In genomic region chr11:64121637-64122410, GRCh38 we compare ENCODE assay signal across 11 cellular contexts.
A peak's percentile ranks its signal among the peaks of the same experiment; 100 is the strongest.
DNase-seq lines count a peak whose midpoint lies in the region; ATAC-seq and TF ChIP-seq lines count a peak whose summit lies in the region.
"Had no signal": no experiment of that assay in that cellular context is flagged by ENCODE, and none has a peak within 500 bp of the region (broad histone marks: within the 10 kb centered on the region; RNA-seq: fewer than 3 reads in every experiment).

No MANE protein-coding gene starts in this region.

- no peak for TF ChIP-seq CTCF in WERI-Rb-1 (IDR thresholded peaks at IDR 0.05; ENCODE audit: low read depth, low read length)

- in situ Hi-C loops in KBM-7 (cut with MboI; ENCODE audit: low pct_unique_long_range_greater_than_20kb, low sequenced_read_pairs): no loop called here

- DNase-seq in NCI-H510A treated with DMSO at 0.1 percent for 48 hours (lab: John Stamatoyannopoulos, UW) (peak; percentile 39), NCI-H510A (lab: John Stamatoyannopoulos, UW) (no peak), WERI-Rb-1 (no peak), substantia nigra (lab: John Stamatoyannopoulos, UW) (no peak), KBM-7 (no peak)
- DNase-seq: NCI-H748 treated with DMSO at 0.1 percent for 48 hours had no signal

- H3K4me3 ChIP-seq in WERI-Rb-1 (ENCODE audit: low read depth, low read length) (no peak overlapping the region), iPS-18c (ENCODE audit: insufficient read depth, low read depth, low read length) (peak overlapping the region; percentile 20; the same call in 1 of the 2 replicates)
- H3K4me3 ChIP-seq: A549, skin epidermis had no signal

- peaks cover 10% of the 10 kb centered on the region for H3K36me3 ChIP-seq in WERI-Rb-1

- no peaks in the 10 kb centered on the region for H3K27me3 ChIP-seq in WERI-Rb-1 (ENCODE audit: insufficient read depth, low read depth, severe bottlenecking)

- H3K27ac ChIP-seq in WERI-Rb-1: peak overlapping the region; percentile 59
- H3K27ac ChIP-seq in substantia nigra (ENCODE audit: low read depth, low read length, poor library complexity, severe bottlenecking): peak overlapping the region; percentile 21

- no peak for ATAC-seq in HG02763 (IDR thresholded peaks at IDR 0.05; ENCODE audit: unreplicated experiment)
- ATAC-seq in HG02759 (IDR thresholded peaks at IDR 0.05; ENCODE audit: unreplicated experiment): no peak

- no peaks in the 10 kb centered on the region for H3K9me3 ChIP-seq in WERI-Rb-1 (ENCODE audit: severe bottlenecking)
- peaks cover 2% of the 10 kb centered on the region for H3K9me3 ChIP-seq in iPS-18c (ENCODE audit: control insufficient read depth, insufficient read depth, low read length)
- H3K9me3 ChIP-seq: A549 had no signal
